9 cellular contexts compared by ENCODE assay signal in genomic region chr5:44536650-44537260, GRCh38.
DNase-seq lines count a peak whose midpoint lies in the region; ATAC-seq, FAIRE-seq and TF ChIP-seq lines count a peak whose summit lies in the region.
"Had no signal": no experiment of that assay in that cellular context is flagged by ENCODE, and none has a peak within 500 bp of the region (broad histone marks: within the 10 kb centered on the region; RNA-seq: fewer than 3 reads in every experiment).

No MANE protein-coding gene starts in this region.

- TF ChIP-seq CTCF in D721Med (IDR thresholded peaks at IDR 0.05; ENCODE audit: insufficient read depth, missing control alignments) (peak; percentile 39), nephron (IDR thresholded peaks at IDR 0.05; ENCODE audit: unreplicated experiment in 3 of 3) (peak; percentile 41 to 65 (median 54))

- H3K4me3 Mint-ChIP-seq in nephron = no peak overlapping the region
- no peak overlapping the region for H3K4me3 Mint-ChIP-seq in T-helper 2 cell treated with Interferon-gamma antibody and Interleukin-4, amounts not matched to agents 5 μg/mL and 100 μg/mL, for 36 hours
- H3K4me3 Mint-ChIP-seq: activated B cell treated with CpG ODN at 0.5 μM for 24 hours had no signal

- peaks cover 20% of the 10 kb centered on the region for H3K4me1 Mint-ChIP-seq in nephron
- no peaks in the 10 kb centered on the region for H3K4me1 Mint-ChIP-seq in T-helper 2 cell treated with Interferon-gamma antibody and Interleukin-4, amounts not matched to agents 5 μg/mL and 100 μg/mL, for 36 hours (ENCODE audit: low read depth)
- H3K4me1 Mint-ChIP-seq: activated B cell treated with CpG ODN at 0.5 μM for 24 hours had no signal

- H3K36me3 Mint-ChIP-seq in nephron (ENCODE audit: low read depth) = no peaks in the 10 kb centered on the region
- H3K36me3 Mint-ChIP-seq in T-helper 2 cell treated with Interferon-gamma antibody and Interleukin-4, amounts not matched to agents 5 μg/mL and 100 μg/mL, for 36 hours (ENCODE audit: low read depth) = no peaks in the 10 kb centered on the region

- no peaks in the 10 kb centered on the region for H3K9me3 Mint-ChIP-seq in nephron
- H3K9me3 Mint-ChIP-seq in T-helper 2 cell treated with Interferon-gamma antibody and Interleukin-4, amounts not matched to agents 5 μg/mL and 100 μg/mL, for 36 hours = peaks cover 4% of the 10 kb centered on the region
- H3K9me3 Mint-ChIP-seq: activated B cell treated with CpG ODN at 0.5 μM for 24 hours had no signal

- DNase-seq in D721Med (ENCODE audit: insufficient read length, low spot score) (no peak), NCI-H446 treated with DMSO at 0.1 percent for 48 hours (lab: John Stamatoyannopoulos, UW) (peak; percentile 23), dermis microvascular lymphatic vessel endothelial cell (ENCODE audit: low read depth in 2 of 2) (peak; percentile 21 to 26)
- DNase-seq in T-helper 2 cell treated with Interferon-gamma antibody and Interleukin-4, amounts not matched to agents 5 μg/mL and 100 μg/mL, for 36 hours (ENCODE audit: low spot score) = no peak
- DNase-seq: activated B cell treated with CpG ODN at 0.5 μM for 24 hours had no signal

- no peaks in the 10 kb centered on the region for H3K27me3 Mint-ChIP-seq in nephron (ENCODE audit: low read depth)
- H3K27me3 Mint-ChIP-seq in T-helper 2 cell treated with Interferon-gamma antibody and Interleukin-4, amounts not matched to agents 5 μg/mL and 100 μg/mL, for 36 hours (ENCODE audit: low read depth) = no peaks in the 10 kb centered on the region
- H3K27me3 Mint-ChIP-seq: activated B cell treated with CpG ODN at 0.5 μM for 24 hours had no signal

- no peak overlapping the region for H3K27ac Mint-ChIP-seq in nephron
- no peak overlapping the region for H3K27ac Mint-ChIP-seq in T-helper 2 cell treated with Interferon-gamma antibody and Interleukin-4, amounts not matched to agents 5 μg/mL and 100 μg/mL, for 36 hours
- H3K27ac Mint-ChIP-seq: activated B cell treated with CpG ODN at 0.5 μM for 24 hours had no signal

- FAIRE-seq in D721Med (lab: Jason Lieb, UNC) = peak; percentile 25

- ATAC-seq in GM21367 (IDR thresholded peaks at IDR 0.05; ENCODE audit: unreplicated experiment) (peak; percentile 49), GM21360 (IDR thresholded peaks at IDR 0.05; ENCODE audit: unreplicated experiment) (no peak), GM19023 (IDR thresholded peaks at IDR 0.05; ENCODE audit: unreplicated experiment) (no peak)

Comparison
In these comparisons a context has a peak if more than half of its experiments do, and no peak if none do; other contexts are left out.
1. DNase-seq: peak in NCI-H446 treated with DMSO at 0.1 percent for 48 hours (single experiment) and dermis microvascular lymphatic vessel endothelial cell (2 of 2); none in D721Med (single experiment) and T-helper 2 cell treated with Interferon-gamma antibody and Interleukin-4, amounts not matched to agents 5 μg/mL and 100 μg/mL, for 36 hours (single experiment).